In genomic region chr11:110298298-110298765, GRCh38 we compare ENCODE assay signal across 2 cellular contexts.
TF ChIP-seq lines count a peak whose summit lies in the region.

No MANE protein-coding gene starts in this region.

TF ChIP-seq in A549, 52 proteins besides CTCF, POLR2A, EP300 and RAD21:
- TF ChIP-seq ATOH8 (CRISPR knock-in tag; IDR thresholded peaks at IDR 0.05; ENCODE audit: low read depth): 0 out of 2 replicates have a peak, but pooled peaks have one; percentile 6
- no peak for TF ChIP-seq BHLHE40 (IDR thresholded peaks at IDR 0.05; ENCODE audit: low read depth, low read length)
- TF ChIP-seq GATA3 (IDR thresholded peaks at IDR 0.05; ENCODE audit: borderline replicate concordance): peak; percentile 94
- TF ChIP-seq FOXS1 (CRISPR knock-in tag; IDR thresholded peaks at IDR 0.05): no peak
- 0 out of 2 replicates have a peak, but pooled peaks have one; percentile 11 for TF ChIP-seq E2F6 (IDR thresholded peaks at IDR 0.05; ENCODE audit: borderline replicate concordance, low read depth)
- TF ChIP-seq SMC3 (IDR thresholded peaks at IDR 0.05): peak; percentile 24; the same call in 1 of the 3 replicates
- TF ChIP-seq PHF8 (IDR thresholded peaks at IDR 0.05; ENCODE audit: borderline replicate concordance, low read depth): no peak
- peak; percentile 67 to 73; a peak in 4 of 5 replicates for TF ChIP-seq JUN (IDR thresholded peaks at IDR 0.05)
- TF ChIP-seq NFE2L2 (conservative IDR thresholded peaks at IDR 0.05; ENCODE audit: low read length): no peak
- no peak for TF ChIP-seq ESRRA (IDR thresholded peaks at IDR 0.05; ENCODE audit: borderline replicate concordance, low read length)
- no peak for TF ChIP-seq RFX5 (IDR thresholded peaks at IDR 0.05)
- no peak for TF ChIP-seq REST (IDR thresholded peaks at IDR 0.05)
- TF ChIP-seq HDAC2 (IDR thresholded peaks at IDR 0.05): no peak
- peak; percentile 78 for TF ChIP-seq FOSL2 (IDR thresholded peaks at IDR 0.05)
- peak; percentile 78 for TF ChIP-seq FOSL2 (CRISPR knock-in tag; IDR thresholded peaks at IDR 0.05)
- TF ChIP-seq CBX8 (IDR thresholded peaks at IDR 0.05): no peak
- TF ChIP-seq BCL3 (IDR thresholded peaks at IDR 0.05): peak; percentile 82; the same call in 2 of the 3 replicates
- TF ChIP-seq JUNB (IDR thresholded peaks at IDR 0.05): peak; percentile 89
- TF ChIP-seq ZFP36 (IDR thresholded peaks at IDR 0.05; ENCODE audit: borderline replicate concordance, partially characterized antibody): no peak
- peak; percentile 59; the same call in 1 of the 2 replicates for TF ChIP-seq MAX (IDR thresholded peaks at IDR 0.05)
- peak; percentile 78 to 82 for TF ChIP-seq CEBPB (IDR thresholded peaks at IDR 0.05)
- TF ChIP-seq NPAS2 (CRISPR knock-in tag; IDR thresholded peaks at IDR 0.05; ENCODE audit: borderline replicate concordance): no peak
- TF ChIP-seq HOXA7 (CRISPR knock-in tag; IDR thresholded peaks at IDR 0.05): no peak
- no peak for TF ChIP-seq PBX3 (IDR thresholded peaks at IDR 0.05)
- peak; percentile 43; the same call in 1 of the 2 replicates for TF ChIP-seq HES2 (IDR thresholded peaks at IDR 0.05)

TF ChIP-seq in HepG2, 621 proteins besides CTCF, POLR2A, EP300 and RAD21 (continued from another document and continues in another):
- TF ChIP-seq WIZ (CRISPR knock-in tag; IDR thresholded peaks at IDR 0.05): no peak
- peak; percentile 71; the same call in 1 of the 2 replicates for TF ChIP-seq NFIC (IDR thresholded peaks at IDR 0.05; ENCODE audit: low read length)
- no peak for TF ChIP-seq ZNF775 (CRISPR knock-in tag; IDR thresholded peaks at IDR 0.05; ENCODE audit: borderline replicate concordance)
- TF ChIP-seq ARHGAP35 (CRISPR knock-in tag; IDR thresholded peaks at IDR 0.05; ENCODE audit: borderline replicate concordance): no peak
- TF ChIP-seq CREM (IDR thresholded peaks at IDR 0.05): peak; percentile 52; the same call in 1 of the 2 replicates
- TF ChIP-seq CREM (CRISPR knock-in tag; IDR thresholded peaks at IDR 0.05): no peak
- no peak for TF ChIP-seq ETV6 (CRISPR knock-in tag; conservative IDR thresholded peaks at IDR 0.05)
- no peak for TF ChIP-seq ATF2 (CRISPR knock-in tag; IDR thresholded peaks at IDR 0.05)
- no peak for TF ChIP-seq CBX2 (IDR thresholded peaks at IDR 0.05; ENCODE audit: low read depth, low read length)
- TF ChIP-seq CBX2 (CRISPR knock-in tag; IDR thresholded peaks at IDR 0.05; ENCODE audit: low read depth): no peak
- no peak for TF ChIP-seq AHR (CRISPR knock-in tag; IDR thresholded peaks at IDR 0.05)
- no peak for TF ChIP-seq RAD51 (IDR thresholded peaks at IDR 0.05; ENCODE audit: borderline replicate concordance)
- 0 out of 2 replicates have a peak, but pooled peaks have one; percentile 49 for TF ChIP-seq TOE1 (CRISPR knock-in tag; IDR thresholded peaks at IDR 0.05)
- no peak for TF ChIP-seq SRSF1 (optimal IDR thresholded peaks at IDR 0.05; ENCODE audit: low read depth, low read length)
- no peak for TF ChIP-seq PAX8 (CRISPR knock-in tag; IDR thresholded peaks at IDR 0.05; ENCODE audit: borderline replicate concordance)
- TF ChIP-seq ZNF709 (CRISPR knock-in tag; IDR thresholded peaks at IDR 0.05): no peak
- TF ChIP-seq ZSCAN22 (CRISPR knock-in tag; IDR thresholded peaks at IDR 0.05): no peak
- TF ChIP-seq ZNF891 (CRISPR knock-in tag; IDR thresholded peaks at IDR 0.05): no peak
- no peak for TF ChIP-seq ZSCAN31 (CRISPR knock-in tag; IDR thresholded peaks at IDR 0.05; ENCODE audit: low read depth)
- TF ChIP-seq HOXA5 (CRISPR knock-in tag; IDR thresholded peaks at IDR 0.05): 0 out of 2 replicates have a peak, but pooled peaks have one; percentile 31
- no peak for TF ChIP-seq DPF2 (CRISPR knock-in tag; IDR thresholded peaks at IDR 0.05; ENCODE audit: borderline replicate concordance, low read depth)
- peak; percentile 76; the same call in 1 of the 2 replicates for TF ChIP-seq ONECUT2 (CRISPR knock-in tag; IDR thresholded peaks at IDR 0.05)
- no peak for TF ChIP-seq PCBP1 (IDR thresholded peaks at IDR 0.05; ENCODE audit: borderline replicate concordance, low read depth, low read length)
- no peak for TF ChIP-seq GZF1 (CRISPR knock-in tag; IDR thresholded peaks at IDR 0.05)
- no peak for TF ChIP-seq ZNF451 (CRISPR knock-in tag; IDR thresholded peaks at IDR 0.05)
- peak; percentile 21; the same call in 1 of the 2 replicates for TF ChIP-seq SOX5 (CRISPR knock-in tag; IDR thresholded peaks at IDR 0.05; ENCODE audit: borderline replicate concordance)
- TF ChIP-seq ZBTB7A (CRISPR knock-in tag; IDR thresholded peaks at IDR 0.05): no peak
- TF ChIP-seq ZNF468 (CRISPR knock-in tag; IDR thresholded peaks at IDR 0.05): no peak
- no peak for TF ChIP-seq PREB (CRISPR knock-in tag; IDR thresholded peaks at IDR 0.05)
- TF ChIP-seq DNMT3B (CRISPR knock-in tag; conservative IDR thresholded peaks at IDR 0.05): 0 out of 2 replicates have a peak, but pooled peaks have one; percentile 23
- TF ChIP-seq MLLT10 (CRISPR knock-in tag; IDR thresholded peaks at IDR 0.05): no peak
- TF ChIP-seq ZNF660 (CRISPR knock-in tag; IDR thresholded peaks at IDR 0.05; ENCODE audit: borderline replicate concordance, low read depth): no peak
- no peak for TF ChIP-seq GLMP (CRISPR knock-in tag; IDR thresholded peaks at IDR 0.05; ENCODE audit: borderline replicate concordance)
- TF ChIP-seq ELF4 (CRISPR knock-in tag; IDR thresholded peaks at IDR 0.05; ENCODE audit: borderline replicate concordance): no peak
- TF ChIP-seq TEAD2 (CRISPR knock-in tag; IDR thresholded peaks at IDR 0.05): no peak
- no peak for TF ChIP-seq MED8 (CRISPR knock-in tag; IDR thresholded peaks at IDR 0.05; ENCODE audit: insufficient replicate concordance)
- TF ChIP-seq MIER2 (CRISPR knock-in tag; IDR thresholded peaks at IDR 0.05): 0 out of 2 replicates have a peak, but pooled peaks have one; percentile 23
- TF ChIP-seq ELF1 (CRISPR knock-in tag; IDR thresholded peaks at IDR 0.05): no peak
- no peak for TF ChIP-seq CCAR2 (optimal IDR thresholded peaks at IDR 0.05; ENCODE audit: low read depth, low read length)
- no peak for TF ChIP-seq ZNF777 (CRISPR knock-in tag; IDR thresholded peaks at IDR 0.05)
- no peak for TF ChIP-seq ZNF18 (CRISPR knock-in tag; IDR thresholded peaks at IDR 0.05; ENCODE audit: insufficient replicate concordance)
- no peak for TF ChIP-seq ZNF576 (CRISPR knock-in tag; IDR thresholded peaks at IDR 0.05)
- TF ChIP-seq ELK4 (CRISPR knock-in tag; IDR thresholded peaks at IDR 0.05; ENCODE audit: borderline replicate concordance): no peak
- no peak for TF ChIP-seq ZNF33A (CRISPR knock-in tag; IDR thresholded peaks at IDR 0.05; ENCODE audit: borderline replicate concordance)
- peak; percentile 74 for TF ChIP-seq ZBTB34 (CRISPR knock-in tag; IDR thresholded peaks at IDR 0.05)
- TF ChIP-seq ZNF790 (CRISPR knock-in tag; IDR thresholded peaks at IDR 0.05; ENCODE audit: borderline replicate concordance): no peak
- TF ChIP-seq FOXA3 (CRISPR knock-in tag; IDR thresholded peaks at IDR 0.05): peak; percentile 79
- TF ChIP-seq ZNF839 (CRISPR knock-in tag; IDR thresholded peaks at IDR 0.05; ENCODE audit: borderline replicate concordance): no peak
- TF ChIP-seq ZNF674 (CRISPR knock-in tag; IDR thresholded peaks at IDR 0.05; ENCODE audit: low read depth): no peak
- TF ChIP-seq ZNF572 (CRISPR knock-in tag; IDR thresholded peaks at IDR 0.05): no peak
- TF ChIP-seq SMARCE1 (IDR thresholded peaks at IDR 0.05; ENCODE audit: borderline replicate concordance): no peak
- TF ChIP-seq MAF1 (CRISPR knock-in tag; IDR thresholded peaks at IDR 0.05; ENCODE audit: borderline replicate concordance): no peak
- no peak for TF ChIP-seq MXI1 (IDR thresholded peaks at IDR 0.05; ENCODE audit: borderline replicate concordance, low read depth, low read length)
- TF ChIP-seq ZNF616 (CRISPR knock-in tag; IDR thresholded peaks at IDR 0.05; ENCODE audit: low read depth): no peak
- TF ChIP-seq ZNF274 (CRISPR knock-in tag; IDR thresholded peaks at IDR 0.05): no peak
- TF ChIP-seq CBX5 (CRISPR knock-in tag; IDR thresholded peaks at IDR 0.05; ENCODE audit: borderline replicate concordance): peak; percentile 31; the same call in 1 of the 2 replicates
- no peak for TF ChIP-seq ZNF781 (CRISPR knock-in tag; IDR thresholded peaks at IDR 0.05; ENCODE audit: borderline replicate concordance, not compliant biosample characterization)
- no peak for TF ChIP-seq ZNF512 (CRISPR knock-in tag; IDR thresholded peaks at IDR 0.05)
- no peak for TF ChIP-seq GTF3A (CRISPR knock-in tag; conservative IDR thresholded peaks at IDR 0.05)
- no peak for TF ChIP-seq ZSCAN29 (CRISPR knock-in tag; conservative IDR thresholded peaks at IDR 0.05)
